ENCODE assay signal across 23 cellular contexts in the genomic region with DNA sequence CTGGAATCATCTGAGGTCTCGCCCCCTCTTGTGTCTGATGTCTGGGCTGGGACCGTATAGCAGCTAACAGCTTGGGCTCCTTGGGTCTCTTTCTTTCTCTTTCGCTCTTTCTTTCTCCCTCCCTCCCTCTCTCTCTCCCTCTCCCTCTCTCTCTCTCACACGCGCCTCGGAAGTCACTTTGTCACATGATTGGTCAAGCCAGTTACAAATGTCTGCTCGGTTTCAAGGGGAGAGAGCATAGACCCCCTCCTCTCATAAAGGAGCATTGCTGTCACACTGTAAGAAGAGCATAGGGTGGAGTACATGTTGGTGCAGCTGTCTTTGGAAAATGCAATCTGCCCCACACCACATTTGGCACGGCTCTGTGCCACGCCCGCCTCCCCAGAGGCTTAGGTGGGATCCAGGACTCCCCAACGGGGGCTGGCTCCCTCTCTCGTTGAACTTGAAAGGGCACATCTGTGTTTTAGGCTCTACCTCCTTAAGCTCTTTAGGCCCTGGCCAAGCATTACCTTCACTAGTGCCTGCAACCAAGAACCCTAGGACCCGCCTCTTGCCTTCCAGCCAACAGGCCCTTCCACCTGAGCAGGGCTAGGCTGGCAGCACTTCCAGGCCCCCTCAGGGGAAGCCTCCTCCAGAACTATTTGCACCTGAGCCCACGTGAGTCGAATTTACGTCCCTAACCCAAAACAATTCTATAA.
"Had no signal": no experiment of that assay in that cellular context is flagged by ENCODE, and none has a peak within 500 bp of the region (broad histone marks: within the 10 kb centered on the region; RNA-seq: fewer than 3 reads in every experiment).

No MANE protein-coding gene starts in this region.

- FAIRE-seq: endothelial cell of umbilical vein, keratinocyte, pancreas had no signal

- DNase-seq: colonic mucosa; effector CD8-positive, alpha-beta T cell; foreskin keratinocyte; left ventricle myocardium superior; lower lobe of right lung; naive B cell; pancreas; retina; right lobe of liver; stimulated activated CD4-positive, alpha-beta T cell treated with anti-CD3 and anti-CD28 coated beads, Interleukin-12 subunit alpha, Interleukin-12 subunit beta, amount 100 ng/mL, for 4 hours; stimulated activated CD4-positive, alpha-beta T cell treated with anti-CD3 and anti-CD28 coated beads, Interleukin-1b, Interleukin-23, amount 100 ng/mL, for 48 hours; stimulated activated CD4-positive, alpha-beta T cell treated with anti-CD3 and anti-CD28 coated beads, Interleukin-4, amount 100 ng/mL, for 1 hour; stimulated activated CD8-positive, alpha-beta memory T cell treated with anti-CD3 and anti-CD28 coated beads, Interleukin-4, amount 100 ng/mL, for 48 hours; stimulated activated naive CD4-positive, alpha-beta T cell; stimulated activated naive CD8-positive, alpha-beta T cell treated with anti-CD3 and anti-CD28 coated beads, Interleukin-15, amount 100 ng/mL, for 72 hours; trophoblast cell had no signal

- H3K27me3 ChIP-seq: colonic mucosa, esophagus muscularis mucosa, neutrophil, pancreas, right lobe of liver had no signal

- H3K4me3 ChIP-seq: colonic mucosa, esophagus muscularis mucosa, lower lobe of right lung, pancreas, right lobe of liver, smooth muscle cell, suprapubic skin had no signal

- H3K9me3 ChIP-seq: colonic mucosa, esophagus muscularis mucosa, lower lobe of right lung, neutrophil, pancreas, right lobe of liver, suprapubic skin had no signal

- H3K36me3 ChIP-seq: colonic mucosa, esophagus muscularis mucosa, lower lobe of right lung, neutrophil, pancreas, right lobe of liver, suprapubic skin had no signal

- ATAC-seq: foreskin keratinocyte; left ventricle myocardium superior; lower lobe of right lung; natural killer cell treated with Interleukin-12 subunit alpha and Interleukin-12 subunit beta and Interleukin-15 and Interleukin-18, amount 100 ng/mL, for 72 hours; pancreas; right lobe of liver; stimulated activated naive CD8-positive, alpha-beta T cell treated with anti-CD3 and anti-CD28 coated beads, Interleukin-15, amount 100 ng/mL, for 72 hours had no signal

- H3K4me1 ChIP-seq: colonic mucosa, esophagus muscularis mucosa, foreskin keratinocyte, lower lobe of right lung, pancreas, right lobe of liver had no signal

- H3K27ac ChIP-seq: colonic mucosa, esophagus muscularis mucosa, foreskin keratinocyte, lower lobe of right lung, neutrophil, pancreas, right lobe of liver, suprapubic skin had no signal
